8 cellular contexts compared by ENCODE assay signal in the genomic region with DNA sequence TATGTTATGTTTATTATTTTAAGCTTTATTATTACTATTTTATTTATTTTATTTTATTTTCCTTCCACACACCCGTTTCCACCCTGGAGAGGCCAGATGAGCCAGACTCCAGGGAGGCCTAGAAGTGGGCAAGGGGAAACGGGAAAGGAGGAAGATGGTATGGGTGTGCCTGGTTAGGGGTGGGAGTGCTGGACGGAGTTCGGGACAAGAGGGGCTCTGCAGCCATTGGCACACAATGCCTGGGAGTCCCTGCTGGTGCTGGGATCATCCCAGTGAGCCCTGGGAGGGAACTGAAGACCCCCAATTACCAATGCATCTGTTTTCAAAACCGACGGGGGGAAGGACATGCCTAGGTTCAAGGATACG. TPM values are rescaled to one million over a fixed set of nuclear protein-coding genes. Genes with fewer than 3 reads are reported as not detected.
A peak's percentile ranks its signal among the peaks of the same experiment; 100 is the strongest.
DNase-seq lines count a peak whose midpoint lies in the region; ATAC-seq and TF ChIP-seq lines count a peak whose summit lies in the region.

No MANE protein-coding gene starts in this region.

- H3K27me3 ChIP-seq in heart left ventricle (peaks cover 0 to 9% (median 0%) of the 10 kb centered on the region in 9 donors), brain microvascular endothelial cell (replicated peaks) (no peaks in the 10 kb centered on the region)

- H3K36me3 ChIP-seq in heart left ventricle, result peaks cover 0 to 32% (median 19%) of the 10 kb centered on the region in 9 donors
- no peaks in the 10 kb centered on the region for H3K36me3 ChIP-seq in brain microvascular endothelial cell (replicated peaks)
- H3K36me3 ChIP-seq in mesodermal cell (ENCODE audit: control insufficient read depth, insufficient read depth, low read length), result no peaks in the 10 kb centered on the region
- H3K36me3 ChIP-seq in urinary bladder (ENCODE audit: insufficient read depth), result peaks cover 2% of the 10 kb centered on the region

- H3K9me3 ChIP-seq in heart left ventricle, result no peaks in the 10 kb centered on the region
- H3K9me3 ChIP-seq in mesodermal cell (ENCODE audit: control insufficient read depth, low read length), result no peaks in the 10 kb centered on the region

- in situ Hi-C loops in brain microvascular endothelial cell (cut with HindIII; ENCODE audit: low pct_ligation_motif_present, low sequenced_read_pairs), result no loop called here

- no peak for TF ChIP-seq POLR2A in heart left ventricle (IDR thresholded peaks at IDR 0.05)

- WGBS in heart left ventricle, 4 donors, result 37 to 60% (median 51%) methylated on average over 7 of the region's 7 CpGs
- WGBS in mesodermal cell (ENCODE audit: insufficient coverage in 2 of 2), 2 experiments, result 49 to 70% methylated on average over 4 to 6 of the region's 7 CpGs
- WGBS in urinary bladder, result 68% methylated on average over 7 of the region's 7 CpGs

- intact Hi-C loops in heart left ventricle (cut with DNase I), result loop anchor here in 1 of 10 donors (5.0 kb wide), 1 partner anchor 63 kb away; a partner anchor contains a TSS
- intact Hi-C loops in Right ventricle myocardium superior (cut with DNase I), result no loop called here

- H3K4me1 ChIP-seq in heart left ventricle (peaks cover 0 to 63% (median 16%) of the 10 kb centered on the region in 12 donors), mesodermal cell (ENCODE audit: control insufficient read depth, insufficient read depth, low read length, poor library complexity, severe bottlenecking) (no peaks in the 10 kb centered on the region), urinary bladder (ENCODE audit: insufficient read depth) (no peaks in the 10 kb centered on the region)

- ATAC-seq in heart left ventricle (peak in 2 of 4 donors; percentile 4 to 10), Right ventricle myocardium superior (ENCODE audit: poor library complexity) (no peak)

- TF ChIP-seq CTCF in heart left ventricle (IDR thresholded peaks at IDR 0.05), result no peak
- no peak for TF ChIP-seq CTCF in brain microvascular endothelial cell (IDR thresholded peaks at IDR 0.05; ENCODE audit: low read depth, low read length, missing control alignments)

- DNase-seq in heart left ventricle (no peak), Right ventricle myocardium superior (no peak), brain microvascular endothelial cell (no peak), DMS53 (lab: John Stamatoyannopoulos, UW) (no peak), NCI-H2081 (lab: John Stamatoyannopoulos, UW) (no peak), RKO (ENCODE audit: low spot score) (no peak)

- H3K27ac ChIP-seq in heart left ventricle (peak overlapping the region; percentile 70 to 93 (median 85)), brain microvascular endothelial cell (no peak overlapping the region), mesodermal cell (ENCODE audit: low read depth, low read length, severe bottlenecking) (no peak overlapping the region), urinary bladder (ENCODE audit: low read depth) (no peak overlapping the region)

- H3K4me3 ChIP-seq in heart left ventricle, result peak overlapping the region; percentile 27 to 93 (median 80)
- peak overlapping the region; percentile 59 for H3K4me3 ChIP-seq in brain microvascular endothelial cell (ENCODE audit: low read depth, low read length)
- H3K4me3 ChIP-seq in mesodermal cell (ENCODE audit: extremely low read depth, insufficient read depth, low read length, poor library complexity, severe bottlenecking), result peak overlapping the region; percentile 33
- peak overlapping the region; percentile 72 for H3K4me3 ChIP-seq in urinary bladder (ENCODE audit: low read depth, low read length)

RNA-seq across cellular contexts. Expression of a gene that starts 0.5 kb away (rescaled TPM):
- total RNA-seq in heart left ventricle, result 10 to 100 TPM in 8 of 9 donors, 1 to 10 TPM in 1; 6.3 to 53.9 (median 17.2) TPM
- polyA plus RNA-seq in heart left ventricle, result 1 to 10 TPM; 6.2 to 9.5 TPM
- 10.5 TPM for total RNA-seq in Right ventricle myocardium superior
- 0.48 TPM for polyA plus RNA-seq in mesodermal cell (2013, experiment 1 of 2)
- polyA plus RNA-seq in mesodermal cell (2013, experiment 2 of 2), result 0.51 TPM
- 51.2 TPM for total RNA-seq in urinary bladder
- 20.4 TPM for polyA plus RNA-seq in urinary bladder

Comparison
In these comparisons a context has a peak if more than half of its experiments do, and no peak if none do; other contexts are left out.
1. H3K27ac ChIP-seq: peak in heart left ventricle (12 of 12); none in brain microvascular endothelial cell (single experiment), mesodermal cell (single experiment) and urinary bladder (single experiment).
2. Peak in every context shown above with its lines, with median percentiles within 50 percentile points of each other: H3K4me3 ChIP-seq.